In the genomic region with DNA sequence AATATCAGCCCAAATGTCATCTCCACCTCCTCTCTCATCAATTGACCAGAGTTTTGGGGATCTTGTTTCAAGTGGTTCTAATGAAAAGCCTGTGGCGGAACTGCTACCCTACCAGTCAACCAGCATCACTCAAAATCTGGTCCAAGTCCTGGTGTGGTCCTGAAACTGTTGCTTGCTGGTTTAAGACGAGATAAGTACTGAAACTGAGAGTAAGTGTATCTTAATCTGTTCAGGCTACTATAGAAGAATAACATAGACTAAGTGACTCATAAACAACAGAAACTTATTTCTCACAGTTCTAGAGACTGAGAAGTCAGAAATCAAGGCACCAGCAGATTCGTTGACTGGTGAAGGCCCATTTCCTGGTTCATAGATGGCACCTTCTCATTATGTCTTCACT, we compare ENCODE assay signal across 9 cellular contexts. TPM values are rescaled to one million over a fixed set of nuclear protein-coding genes. Genes with fewer than 3 reads are reported as not detected.
A peak's percentile ranks its signal among the peaks of the same experiment; 100 is the strongest.
DNase-seq lines count a peak whose midpoint lies in the region; ATAC-seq and TF ChIP-seq lines count a peak whose summit lies in the region.
"Had no signal": no experiment of that assay in that cellular context is flagged by ENCODE, and none has a peak within 500 bp of the region (broad histone marks: within the 10 kb centered on the region; RNA-seq: fewer than 3 reads in every experiment).

No MANE protein-coding gene starts in this region.

- in situ Hi-C loops in ACHN (cut with HindIII; ENCODE audit: low pct_ligation_motif_present, low pct_unique_long_range_greater_than_20kb, low sequenced_read_pairs) = no loop called here

- ATAC-seq in GM19372 (IDR thresholded peaks at IDR 0.05; ENCODE audit: low read depth, unreplicated experiment) = peak; percentile 75
- peak; percentile 94 for ATAC-seq in HG02981 (IDR thresholded peaks at IDR 0.05; ENCODE audit: unreplicated experiment)
- no peak for ATAC-seq in left lobe of liver

- TF ChIP-seq CTCF in GM10266 (IDR thresholded peaks at IDR 0.05; ENCODE audit: control insufficient read depth, insufficient read depth, low read depth, missing control alignments) = no peak

- H3K4me3 Mint-ChIP-seq in activated naive CD8-positive, alpha-beta T cell = no peak overlapping the region

- H3K4me1 Mint-ChIP-seq in activated naive CD8-positive, alpha-beta T cell (ENCODE audit: low read depth) = peaks cover 32% of the 10 kb centered on the region

- H3K27ac Mint-ChIP-seq in activated naive CD8-positive, alpha-beta T cell = peak overlapping the region; percentile 52

- no peaks in the 10 kb centered on the region for H3K36me3 Mint-ChIP-seq in activated naive CD8-positive, alpha-beta T cell

- no peaks in the 10 kb centered on the region for H3K9me3 Mint-ChIP-seq in activated naive CD8-positive, alpha-beta T cell (ENCODE audit: low read depth)

- DNase-seq in GM10266 (ENCODE audit: extremely low spot score) (peak; percentile 10), NCI-H345 treated with DMSO at 0.1 percent for 48 hours (lab: John Stamatoyannopoulos, UW; ENCODE audit: unreplicated experiment) (no peak), ACHN (no peak), left lobe of liver (ENCODE audit: low spot score) (no peak), NOMO-1 treated with DMSO at 0.1 percent for 48 hours (lab: John Stamatoyannopoulos, UW; ENCODE audit: unreplicated experiment) (no peak)
- DNase-seq: left lung had no signal

- H3K27me3 Mint-ChIP-seq in activated naive CD8-positive, alpha-beta T cell = peaks cover 3% of the 10 kb centered on the region

RNA-seq across cellular contexts. Expression of a gene that starts 0.9 kb away (rescaled TPM):
- 0.15 TPM for total RNA-seq in left lobe of liver
